36 cellular contexts compared by ENCODE assay signal in the genomic region with DNA sequence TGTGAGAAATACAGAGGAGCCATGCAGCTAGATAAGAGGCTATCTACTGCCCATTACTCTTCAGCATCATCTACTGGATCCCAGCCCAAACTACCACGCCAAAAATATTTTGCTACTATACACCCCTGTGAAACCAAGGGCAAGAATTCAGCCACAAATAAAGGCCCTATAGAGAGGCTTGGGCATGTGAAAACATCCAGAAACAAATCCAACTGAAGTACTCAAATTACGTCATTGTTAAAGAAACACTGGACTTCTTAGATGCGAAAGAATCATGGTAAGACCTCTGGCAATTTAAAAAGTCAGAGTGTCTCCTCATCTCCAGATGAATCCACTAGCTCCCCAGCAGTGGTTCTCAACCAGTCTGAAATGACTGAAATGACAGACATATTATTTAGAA. TPM values are rescaled to one million over a fixed set of nuclear protein-coding genes. Genes with fewer than 3 reads are reported as not detected.
"Had no signal": no experiment of that assay in that cellular context is flagged by ENCODE, and none has a peak within 500 bp of the region (broad histone marks: within the 10 kb centered on the region; RNA-seq: fewer than 3 reads in every experiment).

No MANE protein-coding gene starts in this region.

- H3K4me1 ChIP-seq: adrenal gland, body of pancreas, breast epithelium had no signal

- H3K4me3 ChIP-seq: adrenal gland, body of pancreas, breast epithelium had no signal

- H3K36me3 ChIP-seq: adrenal gland, brain microvascular endothelial cell, breast epithelium had no signal

- H3K9me3 ChIP-seq: adrenal gland, body of pancreas had no signal

- H3K27me3 ChIP-seq: adrenal gland, body of pancreas, brain microvascular endothelial cell had no signal

- DNase-seq: activated B cell treated with CpG ODN at 0.5 μM for 24 hours; activated CD4-positive, alpha-beta memory T cell treated with anti-CD3 and anti-CD28 coated beads for 36 hours; activated CD4-positive, alpha-beta T cell treated with anti-CD3 and anti-CD28 coated beads for 4 hours; activated CD4-positive, alpha-beta T cell treated with anti-CD3 and anti-CD28 coated beads, Interleukin-2, amount 10 ng/mL, durations not matched to agents 24 days and 14 days; activated CD4-positive, alpha-beta T cell treated with anti-CD3 and anti-CD28 coated beads, Interleukin-2, amount 50 U/mL, for 1 hour; activated CD4-positive, alpha-beta T cell treated with anti-CD3 and anti-CD28 coated beads, Interleukin-2, amount 50 U/mL, for 4 hours; activated CD4-positive, CD25-positive, alpha-beta regulatory T cell treated with anti-CD3 and anti-CD28 coated beads, Interleukin-2, amount 50 U/mL, for 72 hours; activated CD8-positive, alpha-beta memory T cell treated with anti-CD3 and anti-CD28 coated beads, Interleukin-2, amount 50 U/mL, for 4 hours; activated CD8-positive, alpha-beta T cell treated with anti-CD3 and anti-CD28 coated beads for 36 hours; activated effector memory CD4-positive, alpha-beta T cell treated with anti-CD3 and anti-CD28 coated beads, Interleukin-2, amount 50 U/mL, for 16 hours; activated gamma-delta T cell treated with Interleukin-2 at 50 U/mL for 16 hours; activated naive CD4-positive, alpha-beta T cell; activated naive CD4-positive, alpha-beta T cell treated with anti-CD3 and anti-CD28 coated beads for 36 hours; activated naive CD4-positive, alpha-beta T cell treated with anti-CD3 and anti-CD28 coated beads, Interleukin-2, amount 50 U/mL, for 16 hours; activated naive CD8-positive, alpha-beta T cell treated with anti-CD3 and anti-CD28 coated beads for 36 hours; activated T-cell treated with anti-CD3 and anti-CD28 coated beads for 4 hours; activated T-cell treated with anti-CD3 and anti-CD28 coated beads, Interleukin-2, amount 50 U/mL, for 1 hour; activated T-cell treated with anti-CD3 and anti-CD28 coated beads, Interleukin-2, amount 50 U/mL, for 4 hours; activated T-cell treated with anti-CD3 and anti-CD28 coated beads, Interleukin-2, amount 50 U/mL, for 72 hours; adrenal gland; amniotic stem cell; aorta; body of pancreas; brain microvascular endothelial cell; central memory CD4-positive, alpha-beta T cell; T-helper 2 cell; T-helper 9 cell had no signal

- H3K27ac ChIP-seq: adrenal gland, body of pancreas, brain microvascular endothelial cell, breast epithelium, VCaP had no signal

- ATAC-seq: activated CD8-positive, alpha-beta T cell treated with anti-CD3 and anti-CD28 coated beads for 36 hours; activated naive CD4-positive, alpha-beta T cell treated with anti-CD3 and anti-CD28 coated beads, Interleukin-2, amount 50 U/mL, for 72 hours; activated T-cell treated with anti-CD3 and anti-CD28 coated beads, Interleukin-2, amount 50 U/mL, for 4 hours; activated T-cell treated with anti-CD3 and anti-CD28 coated beads, Interleukin-2, amount 50 U/mL, for 72 hours; activated T-helper 17 cell treated with anti-CD3 and anti-CD28 coated beads, Interleukin-2, amount 50 U/mL, for 72 hours; body of pancreas had no signal

- FAIRE-seq: astrocyte, TTC549 had no signal

RNA-seq across cellular contexts. Expression of a gene that starts 12.8 kb away (rescaled TPM):
- total RNA-seq: activated B cell treated with CpG ODN at 0.5 μM for 24 hours; activated CD4-positive, alpha-beta memory T cell treated with anti-CD3 and anti-CD28 coated beads for 36 hours; activated CD4-positive, alpha-beta T cell treated with anti-CD3 and anti-CD28 coated beads, Interleukin-2, amount 10 ng/mL, durations not matched to agents 24 days and 14 days; activated CD8-positive, alpha-beta memory T cell treated with anti-CD3 and anti-CD28 coated beads for 36 hours; activated CD8-positive, alpha-beta T cell treated with anti-CD3 and anti-CD28 coated beads for 36 hours; activated naive CD4-positive, alpha-beta T cell treated with anti-CD3 and anti-CD28 coated beads for 36 hours; activated naive CD4-positive, alpha-beta T cell treated with anti-CD3 and anti-CD28 coated beads, Interleukin-2, amount 50 U/mL, for 72 hours; activated naive CD8-positive, alpha-beta T cell treated with anti-CD3 and anti-CD28 coated beads for 36 hours; activated T-cell treated with anti-CD3 and anti-CD28 coated beads, Interleukin-2, amount 50 U/mL, for 4 hours; activated T-cell treated with anti-CD3 and anti-CD28 coated beads, Interleukin-2, amount 50 U/mL, for 72 hours; activated T-helper 1 cell treated with anti-CD3 and anti-CD28 coated beads, Interleukin-12 subunit alpha, Interleukin-12 subunit beta, Interleukin-2, Interleukin-4 antibody, amounts not matched to agents 30 ng/mL and 10 ng/mL and 1 ng/mL, durations not matched to agents 14 hours and 24 hours and 36 hours; activated T-helper 17 cell treated with anti-CD3 and anti-CD28 coated beads, Interleukin-2, amount 50 U/mL, for 72 hours; aorta; body of pancreas; cardiac septum had no signal
- polyA plus RNA-seq: aorta had no signal
